ENCODE assay signal across 1 cellular context in genomic region chr1:85411567-85412312, GRCh38.
TF ChIP-seq lines count a peak whose summit lies in the region.

No MANE protein-coding gene starts in this region.

TF ChIP-seq in IMR-90, 13 proteins besides CTCF, POLR2A, EP300 and RAD21:
- TF ChIP-seq USF2 (IDR thresholded peaks at IDR 0.05; ENCODE audit: low read depth, low read length) (no peak), RCOR1 (IDR thresholded peaks at IDR 0.05; ENCODE audit: insufficient replicate concordance, low read length) (no peak), MAFK (IDR thresholded peaks at IDR 0.05; ENCODE audit: low read depth, low read length) (no peak), MAZ (IDR thresholded peaks at IDR 0.05; ENCODE audit: borderline replicate concordance, low read depth, low read length) (no peak), ELK1 (IDR thresholded peaks at IDR 0.05; ENCODE audit: borderline replicate concordance, low read depth, low read length) (no peak), CEBPB (IDR thresholded peaks at IDR 0.05; ENCODE audit: low read depth, low read length) (no peak), NFE2L2 (IDR thresholded peaks at IDR 0.05; ENCODE audit: low read depth, low read length) (no peak), FOS (IDR thresholded peaks at IDR 0.05; ENCODE audit: low read depth, low read length) (no peak), MXI1 (IDR thresholded peaks at IDR 0.05; ENCODE audit: borderline replicate concordance, low read depth, low read length) (no peak), CHD1 (IDR thresholded peaks at IDR 0.05; ENCODE audit: low read depth, low read length) (no peak), RFX5 (IDR thresholded peaks at IDR 0.05; ENCODE audit: low read depth, low read length) (no peak), SMC3 (IDR thresholded peaks at IDR 0.05; ENCODE audit: low read depth, low read length) (no peak), BHLHE40 (IDR thresholded peaks at IDR 0.05; ENCODE audit: low read depth, low read length) (no peak)
TF ChIP-seq in IMR-90: peak in this region for 0.
